ENCODE assay signal across 12 cellular contexts in genomic region chr2:49248506-49248905, GRCh38.
A peak's percentile ranks its signal among the peaks of the same experiment; 100 is the strongest.
DNase-seq lines count a peak whose midpoint lies in the region; ATAC-seq, FAIRE-seq and TF ChIP-seq lines count a peak whose summit lies in the region.
"Had no signal": no experiment of that assay in that cellular context is flagged by ENCODE, and none has a peak within 500 bp of the region (broad histone marks: within the 10 kb centered on the region; RNA-seq: fewer than 3 reads in every experiment).

No MANE protein-coding gene starts in this region.

- H3K36me3 ChIP-seq in bronchial epithelial cell (ENCODE audit: control insufficient read depth, insufficient read depth, low read length), result no peaks in the 10 kb centered on the region
- H3K36me3 ChIP-seq: ovary had no signal

- ATAC-seq in HG03039 (IDR thresholded peaks at IDR 0.05; ENCODE audit: unreplicated experiment) (no peak), HG02981 (IDR thresholded peaks at IDR 0.05; ENCODE audit: unreplicated experiment) (no peak), GM19328 (IDR thresholded peaks at IDR 0.05; ENCODE audit: unreplicated experiment) (no peak)
- ATAC-seq: T-cell had no signal

- H3K27me3 ChIP-seq in bronchial epithelial cell (ENCODE audit: control insufficient read depth, insufficient read depth, low read length), result no peaks in the 10 kb centered on the region
- H3K27me3 ChIP-seq: ovary had no signal

- DNase-seq in AG08396 (ENCODE audit: low spot score), result peak; percentile 65
- peak; percentile 82 for DNase-seq in M059J (ENCODE audit: low read depth)
- peak; percentile 72 for DNase-seq in bronchial epithelial cell (ENCODE audit: low read depth)
- peak; percentile 87 for DNase-seq in kidney glomerular epithelial cell (lab: John Stamatoyannopoulos, UW)
- no peak for DNase-seq in NOMO-1 treated with DMSO at 0.1 percent for 48 hours (lab: John Stamatoyannopoulos, UW; ENCODE audit: unreplicated experiment)
- DNase-seq: CD4-positive, alpha-beta T cell; cortex of kidney; ovary; T-cell had no signal

- H3K4me3 ChIP-seq in bronchial epithelial cell (ENCODE audit: low read depth, low read length), result no peak overlapping the region
- H3K4me3 ChIP-seq: ovary had no signal

- TF ChIP-seq CTCF in bronchial epithelial cell (IDR thresholded peaks at IDR 0.05; ENCODE audit: insufficient read depth, low read length, severe bottlenecking), result no peak

- FAIRE-seq in bronchial epithelial cell (lab: Jason Lieb, UNC), result no peak
